Comparison of ENCODE assay signal across 8 cellular contexts in genomic region chr19:13848811-13849241, GRCh38. TPM values are rescaled to one million over a fixed set of nuclear protein-coding genes. Genes with fewer than 3 reads are reported as not detected.
DNase-seq lines count a peak whose midpoint lies in the region; ATAC-seq, FAIRE-seq and TF ChIP-seq lines count a peak whose summit lies in the region.

No MANE protein-coding gene starts in this region.

- intact Hi-C loops in CD8-positive, alpha-beta T cell (cut with DNase I, micrococcal nuclease): loop anchor here (5.0 to 10.0 kb wide), 5 partner anchors 62 to 1057 kb away; partner anchors contain the start of genes ADGRE5 (in 1 of the 2), IER2 (in 1 of the 2), JUNB (in 1 of the 2) and STX10 (in 1 of the 2)
- intact Hi-C loops in endothelial cell of umbilical vein (cut with micrococcal nuclease): no loop called here

- peak overlapping the region; percentile 47 for H3K27ac Mint-ChIP-seq in CD8-positive, alpha-beta T cell

- no peaks in the 10 kb centered on the region for H3K9me3 Mint-ChIP-seq in CD8-positive, alpha-beta T cell

- FAIRE-seq in endothelial cell of umbilical vein (lab: Jason Lieb, UNC): no peak

- no peak overlapping the region for H2AFZ ChIP-seq in endothelial cell of umbilical vein (ENCODE audit: low read depth, low read length)
- H2AFZ ChIP-seq in parathyroid adenoma: no peak overlapping the region

- H3K27me3 ChIP-seq in CD8-positive, alpha-beta T cell (ENCODE audit: insufficient read depth, low read length): no peaks in the 10 kb centered on the region
- H3K27me3 ChIP-seq in endothelial cell of umbilical vein (ENCODE audit: control insufficient read depth in 2 of 2, insufficient read depth in 2 of 2, low read length in 2 of 2): no peaks in the 10 kb centered on the region
- no peaks in the 10 kb centered on the region for H3K27me3 ChIP-seq in parathyroid adenoma (ENCODE audit: control insufficient read depth, insufficient read depth, low read length)

- H3K79me2 ChIP-seq in endothelial cell of umbilical vein (ENCODE audit: control insufficient read depth, insufficient read depth, low read length) (no peaks in the 10 kb centered on the region), parathyroid adenoma (no peaks in the 10 kb centered on the region)

- H3K4me2 ChIP-seq in endothelial cell of umbilical vein (ENCODE audit: insufficient read depth, low read length) (no peak overlapping the region), parathyroid adenoma (ENCODE audit: low read length) (no peak overlapping the region)

- H3K4me3 ChIP-seq in CD8-positive, alpha-beta T cell (ENCODE audit: low read depth, low read length): no peak overlapping the region
- H3K4me3 ChIP-seq in endothelial cell of umbilical vein (replicated peaks in 1 of 3; ENCODE audit: insufficient read depth in 1 of 3, low read depth in 1 of 3, low read length in 3 of 3) (no peak overlapping the region), parathyroid adenoma (ENCODE audit: low read depth, low read length) (no peak overlapping the region)

- H4K20me1 ChIP-seq in endothelial cell of umbilical vein (replicated peaks; ENCODE audit: control insufficient read depth, extremely low read depth, insufficient read depth, low read length): no peaks in the 10 kb centered on the region

- no peak for TF ChIP-seq POLR2A in endothelial cell of umbilical vein (IDR thresholded peaks at IDR 0.05; ENCODE audit: low read depth, low read length)

- ATAC-seq in CD8-positive, alpha-beta T cell: no peak
- no peak for ATAC-seq in esophagus mucosa

- POLR2A ChIA-PET in CD8-positive, alpha-beta T cell (lab: Charles Lee): interaction anchor here (0.6 kb wide), 1 partner anchor 134 kb away, joined by 3 read pairs; no protein-coding TSS in a partner anchor
- POLR2A ChIA-PET in RWPE1 (lab: Yijun Ruan, JAX; ENCODE audit: low non-redundant PET) (interaction anchor here (0.5 kb wide), 1 partner anchor 174 kb away, joined by 6 read pairs; no protein-coding TSS in a partner anchor), endothelial cell of umbilical vein (lab: Charles Lee) (interaction anchor here (1.0 kb wide), 1 partner anchor 14 kb away, joined by 4 read pairs; no protein-coding TSS in a partner anchor)

- H3K27me3 Mint-ChIP-seq in CD8-positive, alpha-beta T cell (ENCODE audit: low read depth): no peaks in the 10 kb centered on the region

- no peaks in the 10 kb centered on the region for H3K36me3 Mint-ChIP-seq in CD8-positive, alpha-beta T cell

- no peaks in the 10 kb centered on the region for H3K36me3 ChIP-seq in CD8-positive, alpha-beta T cell (ENCODE audit: insufficient read depth, low read length)
- no peaks in the 10 kb centered on the region for H3K36me3 ChIP-seq in endothelial cell of umbilical vein (ENCODE audit: control insufficient read depth in 2 of 2, extremely low read depth in 1 of 2, insufficient read depth in 2 of 2, low read length in 2 of 2)
- H3K36me3 ChIP-seq in parathyroid adenoma (ENCODE audit: control insufficient read depth, insufficient read depth, low read length): no peaks in the 10 kb centered on the region

- dilution Hi-C loops in endothelial cell of umbilical vein (cut with MboI; ENCODE audit: extremely low pct_ligation_motif_present, low sequenced_read_pairs): no loop called here

- no peaks in the 10 kb centered on the region for H3K9me1 ChIP-seq in endothelial cell of umbilical vein (replicated peaks; ENCODE audit: control insufficient read depth, extremely low read depth, insufficient read depth, low read length)

- peak overlapping the region; percentile 5 for H3K4me3 Mint-ChIP-seq in CD8-positive, alpha-beta T cell

- H3K4me1 Mint-ChIP-seq in CD8-positive, alpha-beta T cell (ENCODE audit: low read depth): peaks cover 44% of the 10 kb centered on the region

- in situ Hi-C loops in GM13976 (cut with MboI; ENCODE audit: low sequenced_read_pairs, unreplicated experiment): no loop called here

- CTCF ChIA-PET in CD8-positive, alpha-beta T cell (lab: Charles Lee): interaction anchor here (1.0 to 8.4 kb wide), 4 partner anchors 11 to 64 kb away, joined by 3 to 43 read pairs (median 18); no protein-coding TSS in a partner anchor
- CTCF ChIA-PET in RWPE1 (lab: Yijun Ruan, JAX) (no interaction called here), endothelial cell of umbilical vein (lab: Charles Lee) (no interaction called here)

- H3K4me1 ChIP-seq in CD8-positive, alpha-beta T cell (ENCODE audit: insufficient read depth, low read length): peaks cover 51% of the 10 kb centered on the region
- H3K4me1 ChIP-seq in endothelial cell of umbilical vein (ENCODE audit: control insufficient read depth, extremely low read depth, insufficient read depth, low read length) (peaks cover 39% of the 10 kb centered on the region), parathyroid adenoma (peaks cover 25% of the 10 kb centered on the region)

- H3K9me3 ChIP-seq in CD8-positive, alpha-beta T cell (ENCODE audit: low read length): no peaks in the 10 kb centered on the region
- no peaks in the 10 kb centered on the region for H3K9me3 ChIP-seq in endothelial cell of umbilical vein (replicated peaks; ENCODE audit: control insufficient read depth, insufficient read depth, low read length)
- no peaks in the 10 kb centered on the region for H3K9me3 ChIP-seq in parathyroid adenoma (ENCODE audit: control insufficient read depth, low read length)

- no peak overlapping the region for H3K27ac ChIP-seq in CD8-positive, alpha-beta T cell (ENCODE audit: low read depth, low read length)
- H3K27ac ChIP-seq in RWPE1 (peak overlapping the region; percentile 100), endothelial cell of umbilical vein (ENCODE audit: insufficient read depth, low read depth, low read length) (peak overlapping the region; percentile 24), parathyroid adenoma (peak overlapping the region; percentile 48)

- TF ChIP-seq CTCF in CD8-positive, alpha-beta T cell (IDR thresholded peaks at IDR 0.05): no peak
- no peak for TF ChIP-seq CTCF in RWPE1 (conservative IDR thresholded peaks at IDR 0.05; ENCODE audit: low read depth)
- no peak for TF ChIP-seq CTCF in endothelial cell of umbilical vein (IDR thresholded peaks at IDR 0.05; ENCODE audit: extremely low read depth in 1 of 2, insufficient read depth in 1 of 2, low read depth in 1 of 2, low read length in 2 of 2)
- no peak for TF ChIP-seq CTCF in parathyroid adenoma (IDR thresholded peaks at IDR 0.05)
- no peak for TF ChIP-seq CTCF in GM13976 (IDR thresholded peaks at IDR 0.05; ENCODE audit: borderline replicate concordance, control extremely low read depth, extremely low read depth, insufficient read depth, missing control alignments)

- DNase-seq in CD8-positive, alpha-beta T cell: no peak
- DNase-seq in RWPE1 (ENCODE audit: low spot score): no peak
- no peak for DNase-seq in endothelial cell of umbilical vein (ENCODE audit: low read depth, low spot score)
- DNase-seq in anterior cingulate cortex (lab: John Stamatoyannopoulos, UW): no peak
- no peak for DNase-seq in C1 segment of cervical spinal cord (lab: John Stamatoyannopoulos, UW)
- no peak for DNase-seq in GM13976 (ENCODE audit: low spot score)

- no peak overlapping the region for H3K9ac ChIP-seq in endothelial cell of umbilical vein (replicated peaks; ENCODE audit: extremely low read depth, insufficient read depth, low read length)
- no peak overlapping the region for H3K9ac ChIP-seq in parathyroid adenoma

- no TSS peak for BruUV-seq in endothelial cell of umbilical vein (replicated peaks; lab: Mats Ljungman, UMichigan)

RNA-seq across cellular contexts. Expression of gene NANOS3, which starts 28.1 kb away (rescaled TPM):
- total RNA-seq in CD8-positive, alpha-beta T cell: not detected
- total RNA-seq in endothelial cell of umbilical vein (3.4 and 4.4 TPM in 2 replicates), esophagus mucosa (not detected)
- polyA plus RNA-seq in endothelial cell of umbilical vein: 1.0 and 1.5 TPM in 2 replicates
- 0.38 and 0.93 TPM in 2 replicates for polyA plus RNA-seq in endothelial cell of umbilical vein (2011; cell fraction: cytosol; rRNA removed)
- 0.55 and 1.3 TPM in 2 replicates for polyA plus RNA-seq in endothelial cell of umbilical vein (2011; cell fraction: nucleus; rRNA removed)
- 1.6 and 1.7 TPM in 2 replicates for polyA plus RNA-seq in endothelial cell of umbilical vein (2012)
- 0.72 TPM in 1 of 2 replicates, not detected in the other for polyA minus RNA-seq in endothelial cell of umbilical vein
- not detected for polyA minus RNA-seq in endothelial cell of umbilical vein (2011; cell fraction: cytosol; rRNA and poly(A)+ RNA removed)
- 2.5 TPM in 1 of 2 replicates, not detected in the other for polyA minus RNA-seq in endothelial cell of umbilical vein (2011; cell fraction: nucleus; rRNA and poly(A)+ RNA removed)

RNA-seq across cellular contexts. Expression of gene ZSWIM4, which starts 53.6 kb away (rescaled TPM):
- total RNA-seq in CD8-positive, alpha-beta T cell: 1 to 10 TPM; 4.1 to 5.0 TPM
- 23.1 and 26.6 TPM in 2 replicates for total RNA-seq in endothelial cell of umbilical vein
- 12.7 and 14.9 TPM in 2 replicates for polyA plus RNA-seq in endothelial cell of umbilical vein
- 8.0 and 11.1 TPM in 2 replicates for polyA plus RNA-seq in endothelial cell of umbilical vein (2011; cell fraction: cytosol; rRNA removed)
- polyA plus RNA-seq in endothelial cell of umbilical vein (2011; cell fraction: nucleus; rRNA removed): 11.2 and 13.0 TPM in 2 replicates
- polyA plus RNA-seq in endothelial cell of umbilical vein (2012): 7.9 and 16.2 TPM in 2 replicates
- 13.0 and 15.9 TPM in 2 replicates for polyA minus RNA-seq in endothelial cell of umbilical vein
- 3.5 TPM for polyA minus RNA-seq in endothelial cell of umbilical vein (2011; cell fraction: cytosol; rRNA and poly(A)+ RNA removed)
- 8.1 and 16.3 TPM in 2 replicates for polyA minus RNA-seq in endothelial cell of umbilical vein (2011; cell fraction: nucleus; rRNA and poly(A)+ RNA removed)
- 10.9 TPM for total RNA-seq in esophagus mucosa

RNA-seq across cellular contexts. Expression of gene BRME1, which starts 57.1 kb away (rescaled TPM):
- 1 to 10 TPM; 1.0 to 1.2 TPM for total RNA-seq in CD8-positive, alpha-beta T cell
- total RNA-seq in endothelial cell of umbilical vein (1.5 and 2.5 TPM in 2 replicates), esophagus mucosa (5.7 TPM)
- 0.69 and 0.86 TPM in 2 replicates for polyA plus RNA-seq in endothelial cell of umbilical vein
- 0.39 and 0.76 TPM in 2 replicates for polyA plus RNA-seq in endothelial cell of umbilical vein (2011; cell fraction: cytosol; rRNA removed)
- polyA plus RNA-seq in endothelial cell of umbilical vein (2011; cell fraction: nucleus; rRNA removed): 2.4 and 2.9 TPM in 2 replicates
- polyA plus RNA-seq in endothelial cell of umbilical vein (2012): 0.50 and 1.1 TPM in 2 replicates
- polyA minus RNA-seq in endothelial cell of umbilical vein: 0.56 and 0.66 TPM in 2 replicates
- 5.5 TPM for polyA minus RNA-seq in endothelial cell of umbilical vein (2011; cell fraction: cytosol; rRNA and poly(A)+ RNA removed)
- polyA minus RNA-seq in endothelial cell of umbilical vein (2011; cell fraction: nucleus; rRNA and poly(A)+ RNA removed): 0.82 and 1.2 TPM in 2 replicates

RNA-seq across cellular contexts. Expression of gene CC2D1A, which starts 57.2 kb away (rescaled TPM):
- 10 to 100 TPM; 11.3 to 16.0 TPM for total RNA-seq in CD8-positive, alpha-beta T cell
- total RNA-seq in endothelial cell of umbilical vein (29.8 and 33.7 TPM in 2 replicates), esophagus mucosa (29.7 TPM)
- polyA plus RNA-seq in endothelial cell of umbilical vein: 13.6 and 14.9 TPM in 2 replicates
- polyA plus RNA-seq in endothelial cell of umbilical vein (2011; cell fraction: cytosol; rRNA removed): 8.8 and 11.9 TPM in 2 replicates
- 52.8 and 58.8 TPM in 2 replicates for polyA plus RNA-seq in endothelial cell of umbilical vein (2011; cell fraction: nucleus; rRNA removed)
- 18.0 and 20.7 TPM in 2 replicates for polyA plus RNA-seq in endothelial cell of umbilical vein (2012)
- polyA minus RNA-seq in endothelial cell of umbilical vein: 7.1 and 12.5 TPM in 2 replicates
- polyA minus RNA-seq in endothelial cell of umbilical vein (2011; cell fraction: cytosol; rRNA and poly(A)+ RNA removed): 12.3 TPM
- polyA minus RNA-seq in endothelial cell of umbilical vein (2011; cell fraction: nucleus; rRNA and poly(A)+ RNA removed): 12.0 and 18.0 TPM in 2 replicates
